Comparison of ENCODE assay signal across 20 cellular contexts in the genomic region with DNA sequence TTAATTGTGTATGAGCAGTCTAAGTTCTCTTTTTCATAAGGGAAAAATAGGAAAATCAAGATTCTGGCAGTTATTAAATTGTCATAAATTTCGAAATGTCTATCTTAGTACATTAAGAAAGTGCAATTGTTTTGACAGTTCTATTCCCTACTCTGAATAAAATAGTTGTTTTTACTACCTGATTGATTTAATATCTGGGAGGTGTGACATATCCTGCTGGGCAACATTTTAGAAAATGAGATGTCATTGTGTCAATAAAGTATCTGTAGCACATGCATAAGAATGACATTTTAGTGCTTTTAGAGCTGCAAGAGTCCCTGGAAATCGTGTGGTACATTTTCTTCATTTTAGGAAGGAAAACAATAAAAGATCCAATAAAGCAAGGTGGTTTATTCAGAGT.
DNase-seq lines count a peak whose midpoint lies in the region; ATAC-seq and TF ChIP-seq lines count a peak whose summit lies in the region.
"Had no signal": no experiment of that assay in that cellular context is flagged by ENCODE, and none has a peak within 500 bp of the region (broad histone marks: within the 10 kb centered on the region; RNA-seq: fewer than 3 reads in every experiment).

No MANE protein-coding gene starts in this region.

- H3K36me3 ChIP-seq in PC-3 (ENCODE audit: low read depth, low read length): no peaks in the 10 kb centered on the region
- no peaks in the 10 kb centered on the region for H3K36me3 ChIP-seq in PC-9 (ENCODE audit: low read depth)
- H3K36me3 ChIP-seq: BE2C, BLaER1 had no signal

- H3K4me3 Mint-ChIP-seq in type B pancreatic cell: peak overlapping the region; percentile 27
- H3K4me3 Mint-ChIP-seq: CD14-positive monocyte; CD4-positive, alpha-beta memory T cell; CD4-positive, CD25-positive, alpha-beta regulatory T cell; CD8-positive, alpha-beta memory T cell had no signal

- H3K4me1 ChIP-seq in PC-3 (ENCODE audit: insufficient read depth, low read length) (no peaks in the 10 kb centered on the region), PC-9 (replicated peaks; ENCODE audit: insufficient read depth) (no peaks in the 10 kb centered on the region)
- H3K4me1 ChIP-seq: BE2C, BLaER1 had no signal

- no peak for ATAC-seq in PC-3

- H3K4me1 Mint-ChIP-seq in type B pancreatic cell (ENCODE audit: unreplicated experiment): peaks cover 23% of the 10 kb centered on the region
- H3K4me1 Mint-ChIP-seq: CD14-positive monocyte; CD4-positive, alpha-beta memory T cell; CD4-positive, CD25-positive, alpha-beta regulatory T cell; CD8-positive, alpha-beta memory T cell had no signal

- H3K9me2 ChIP-seq in PC-3 (replicated peaks; ENCODE audit: low read length): no peaks in the 10 kb centered on the region
- H3K9me2 ChIP-seq in PC-9 (ENCODE audit: insufficient read depth): no peaks in the 10 kb centered on the region

- H3K27me3 ChIP-seq in PC-3 (ENCODE audit: low read length) (peaks cover 12% of the 10 kb centered on the region; the same call in 1 of the 2 replicates), PC-9 (ENCODE audit: insufficient read depth, low read depth) (no peaks in the 10 kb centered on the region)
- H3K27me3 ChIP-seq: BE2C, BLaER1 had no signal

- H4K20me1 ChIP-seq in PC-3 (ENCODE audit: low read length): no peaks in the 10 kb centered on the region
- no peaks in the 10 kb centered on the region for H4K20me1 ChIP-seq in PC-9 (ENCODE audit: insufficient read depth)
- H4K20me1 ChIP-seq: BLaER1 had no signal

- no peak for TF ChIP-seq CTCF in PC-3 (conservative IDR thresholded peaks at IDR 0.05; ENCODE audit: low read depth, low read length)
- no peak for TF ChIP-seq CTCF in type B pancreatic cell (conservative IDR thresholded peaks at IDR 0.05)
- TF ChIP-seq CTCF in PC-9 (conservative IDR thresholded peaks at IDR 0.05): no peak

- H3K9me3 Mint-ChIP-seq in type B pancreatic cell: no peaks in the 10 kb centered on the region

- POLR2A ChIA-PET in PC-3 (lab: Charles Lee; ENCODE audit: unreplicated experiment) (no interaction called here), PC-9 (lab: Charles Lee; ENCODE audit: unreplicated experiment) (no interaction called here)

- H3F3A ChIP-seq in PC-3 (ENCODE audit: low read length, unreplicated experiment): no peaks in the 10 kb centered on the region
- H3F3A ChIP-seq in PC-9 (ENCODE audit: insufficient read depth, low read depth): no peaks in the 10 kb centered on the region

- CTCF ChIA-PET in PC-3 (lab: Charles Lee): interaction anchor here (0.5 kb wide), 1 partner anchor 1018 kb away, joined by 3 read pairs; no protein-coding TSS in a partner anchor
- CTCF ChIA-PET in PC-9 (lab: Charles Lee): no interaction called here

- H2AFZ ChIP-seq in PC-3 (ENCODE audit: low read length) (no peak overlapping the region), PC-9 (no peak overlapping the region)

- H3K27ac ChIP-seq in PC-3 (ENCODE audit: low read length) (no peak overlapping the region), PC-9 (no peak overlapping the region)
- H3K27ac ChIP-seq: BLaER1 had no signal

- peak in 2 of 3 experiments; percentile 8 to 45 for DNase-seq in NCI-H1417 (lab: John Stamatoyannopoulos, UW)
- no peak for DNase-seq in NCI-H1417 treated with DMSO at 0.1 percent for 48 hours (lab: John Stamatoyannopoulos, UW)
- peak; percentile 7 for DNase-seq in PC-3
- DNase-seq in type B pancreatic cell (ENCODE audit: extremely low spot score, unreplicated experiment): no peak
- DNase-seq in NOMO-1 (lab: John Stamatoyannopoulos, UW; ENCODE audit: unreplicated experiment in 2 of 2): no peak
- DNase-seq in PC-9: no peak
- DNase-seq: 8988T; ACHN; BE2C; C1 segment of cervical spinal cord; CD4-positive, alpha-beta memory T cell; CD4-positive, CD25-positive, alpha-beta regulatory T cell; CD8-positive, alpha-beta memory T cell; COR-L47; DMS 273 treated with DMSO at 0.1 percent for 48 hours; DMS153; DMS79; GF-D8 had no signal

- no peaks in the 10 kb centered on the region for H3K36me3 Mint-ChIP-seq in type B pancreatic cell
- H3K36me3 Mint-ChIP-seq: CD14-positive monocyte; CD4-positive, alpha-beta memory T cell; CD4-positive, CD25-positive, alpha-beta regulatory T cell; CD8-positive, alpha-beta memory T cell had no signal

- H3K4me2 ChIP-seq in PC-3 (ENCODE audit: low read length) (no peak overlapping the region), PC-9 (no peak overlapping the region)
- H3K4me2 ChIP-seq: BLaER1 had no signal

- H3K79me2 ChIP-seq in PC-3 (ENCODE audit: low read length) (no peaks in the 10 kb centered on the region), PC-9 (ENCODE audit: low read depth) (no peaks in the 10 kb centered on the region)

- no TSS peak for BruUV-seq in PC-3 (replicated peaks; lab: Mats Ljungman, UMichigan)
- no TSS peak for BruUV-seq in PC-9 (replicated peaks; lab: Mats Ljungman, UMichigan)

- H3K9me3 ChIP-seq in PC-3 (ENCODE audit: low read length) (no peaks in the 10 kb centered on the region), PC-9 (ENCODE audit: insufficient read depth, low read depth) (no peaks in the 10 kb centered on the region)
- H3K9me3 ChIP-seq: BE2C, BLaER1 had no signal

- H3K27ac Mint-ChIP-seq in type B pancreatic cell: no peak overlapping the region
- H3K27ac Mint-ChIP-seq: CD14-positive monocyte; CD4-positive, alpha-beta memory T cell; CD4-positive, CD25-positive, alpha-beta regulatory T cell; CD8-positive, alpha-beta memory T cell had no signal

- no peak overlapping the region for H3K4me3 ChIP-seq in PC-3 (ENCODE audit: low read length)
- H3K4me3 ChIP-seq in PC-9: no peak overlapping the region
- H3K4me3 ChIP-seq: BLaER1 had no signal

- H3K27me3 Mint-ChIP-seq in type B pancreatic cell: no peaks in the 10 kb centered on the region
- H3K27me3 Mint-ChIP-seq: CD4-positive, alpha-beta memory T cell; CD4-positive, CD25-positive, alpha-beta regulatory T cell; CD8-positive, alpha-beta memory T cell had no signal

- no peak overlapping the region for H3K9ac ChIP-seq in PC-3 (ENCODE audit: low read length)
- H3K9ac ChIP-seq: BLaER1 had no signal

- intact Hi-C loops in PC-3 (cut with micrococcal nuclease): no loop called here
- intact Hi-C loops in PC-9 (cut with micrococcal nuclease; ENCODE audit: unreplicated experiment): no loop called here

Comparison
In these comparisons a context has a peak if more than half of its experiments do, and no peak if none do; other contexts are left out.
1. DNase-seq: peak in NCI-H1417 (2 of 3) and PC-3 (single experiment); none in NCI-H1417 treated with DMSO at 0.1 percent for 48 hours (single experiment), type B pancreatic cell (single experiment), NOMO-1 (0 of 2) and PC-9 (0 of 2).